Comparison of ENCODE assay signal across 8 cellular contexts in the genomic region with DNA sequence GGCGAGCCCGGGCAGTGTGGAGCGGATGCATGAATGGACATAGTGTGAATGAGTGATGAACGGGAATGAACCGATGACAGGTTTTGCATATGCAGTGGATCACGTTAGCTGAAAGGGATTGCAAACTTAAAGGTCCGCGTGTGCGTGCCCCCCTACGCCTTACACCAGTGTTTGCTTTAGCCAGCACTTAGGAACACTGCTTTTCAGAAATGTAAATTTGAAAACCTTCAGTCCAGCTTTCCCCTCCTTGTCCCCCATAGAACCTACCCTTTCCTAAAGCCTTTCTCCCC. TPM values are rescaled to one million over a fixed set of nuclear protein-coding genes. Genes with fewer than 3 reads are reported as not detected.
DNase-seq lines count a peak whose midpoint lies in the region; ATAC-seq and TF ChIP-seq lines count a peak whose summit lies in the region.

No MANE protein-coding gene starts in this region.

- H3K36me3 ChIP-seq in body of pancreas (replicated peaks in 1 of 2; ENCODE audit: insufficient read depth in 1 of 2, low read depth in 2 of 2) = no peaks in the 10 kb centered on the region
- H3K36me3 ChIP-seq in mesodermal cell (ENCODE audit: control insufficient read depth, insufficient read depth, low read length) = peaks cover 32% of the 10 kb centered on the region

- peak overlapping the region; percentile 24 to 53 for H3K4me3 ChIP-seq in body of pancreas
- H3K4me3 ChIP-seq in mesodermal cell (ENCODE audit: extremely low read depth, insufficient read depth, low read length, poor library complexity, severe bottlenecking) = peak overlapping the region; percentile 69

- intact Hi-C loops in body of pancreas (cut with DNase I) = no loop called here

- H3K4me1 ChIP-seq in body of pancreas (peaks cover 60% of the 10 kb centered on the region), mesodermal cell (ENCODE audit: control insufficient read depth, insufficient read depth, low read length, poor library complexity, severe bottlenecking) (peaks cover 11% of the 10 kb centered on the region)

- ATAC-seq in HG03520 (IDR thresholded peaks at IDR 0.05; ENCODE audit: unreplicated experiment) = peak; percentile 40
- ATAC-seq in body of pancreas = no peak
- no peak for ATAC-seq in GM19395 (IDR thresholded peaks at IDR 0.05; ENCODE audit: unreplicated experiment)
- ATAC-seq in HG02678 (IDR thresholded peaks at IDR 0.05; ENCODE audit: unreplicated experiment) = no peak

- no peaks in the 10 kb centered on the region for H3K27me3 ChIP-seq in body of pancreas

- H3K27ac ChIP-seq in body of pancreas = peak overlapping the region; percentile 57 to 85 (median 78)
- H3K27ac ChIP-seq in mesodermal cell (ENCODE audit: low read depth, low read length, severe bottlenecking) = peak overlapping the region; percentile 98

- no peak for TF ChIP-seq CTCF in body of pancreas (IDR thresholded peaks at IDR 0.05)

- TF ChIP-seq POLR2A in GM15510 (IDR thresholded peaks at IDR 0.05; ENCODE audit: borderline replicate concordance, extremely low read depth, insufficient read length) (peak; percentile 23), body of pancreas (IDR thresholded peaks at IDR 0.05) (no peak)

- H3K9me3 ChIP-seq in body of pancreas (no peaks in the 10 kb centered on the region), mesodermal cell (ENCODE audit: control insufficient read depth, low read length) (no peaks in the 10 kb centered on the region)

- WGBS in body of pancreas, 2 donors = 0 to 1% methylated on average over 10 of the region's 10 CpGs
- WGBS in mesodermal cell (ENCODE audit: insufficient coverage in 2 of 2), 2 experiments = 0 to 1% methylated on average over 10 of the region's 10 CpGs

- DNase-seq in body of pancreas (no peak), iPS-NIHi11 (ENCODE audit: low spot score) (no peak), NOMO-1 treated with DMSO at 0.1 percent for 48 hours (lab: John Stamatoyannopoulos, UW; ENCODE audit: unreplicated experiment) (no peak)

RNA-seq across cellular contexts. Expression of a gene that starts 0.7 kb away (rescaled TPM):
- 10 to 100 TPM; 21.8 to 49.3 TPM for total RNA-seq in body of pancreas
- 162 TPM for polyA plus RNA-seq in mesodermal cell (2013, experiment 1 of 2)
- polyA plus RNA-seq in mesodermal cell (2013, experiment 2 of 2) = 192 TPM
